8 cellular contexts compared by ENCODE assay signal in the genomic region with DNA sequence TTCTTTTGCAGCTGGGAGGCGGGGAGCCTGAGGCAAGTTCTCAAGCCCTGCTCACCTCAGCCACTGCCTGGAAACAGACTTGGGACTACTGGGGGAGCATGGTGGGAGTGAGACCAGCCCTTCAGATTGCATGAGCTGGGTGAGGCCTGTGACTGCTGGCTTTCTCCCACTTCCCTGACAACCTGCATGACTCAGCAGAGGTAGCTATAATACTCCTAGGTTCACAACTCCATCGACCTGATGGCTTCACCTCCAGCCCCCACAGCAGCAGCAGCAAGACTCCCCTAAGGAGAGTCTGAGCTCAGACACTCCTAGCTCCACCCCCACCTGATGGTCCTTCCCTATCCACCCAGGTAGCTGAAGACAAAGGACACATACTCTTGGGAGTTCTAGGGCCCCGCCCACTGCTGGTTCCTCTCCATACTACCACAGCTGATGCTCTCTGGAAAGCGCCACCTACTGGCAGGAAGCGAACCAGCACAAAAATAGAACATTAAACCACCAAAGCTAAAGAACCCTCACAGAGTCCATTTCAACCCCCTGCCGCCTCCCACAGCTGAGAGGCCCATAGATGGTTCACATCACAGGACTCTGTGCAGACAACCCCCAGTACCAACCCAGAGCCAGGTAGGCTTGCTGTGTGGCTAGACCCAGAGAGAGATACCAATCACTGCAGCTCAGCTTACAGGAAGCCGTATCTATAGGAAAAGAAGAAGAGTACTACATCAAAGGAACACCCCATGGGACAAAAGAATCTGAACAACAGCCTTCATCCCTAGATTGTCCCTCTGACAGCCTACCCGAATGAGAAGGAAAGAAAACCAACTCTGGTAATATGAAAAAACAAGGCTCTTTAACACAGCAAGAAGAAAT.
DNase-seq lines count a peak whose midpoint lies in the region; ATAC-seq and TF ChIP-seq lines count a peak whose summit lies in the region.

No MANE protein-coding gene starts in this region.

- H3K27me3 Mint-ChIP-seq in mesothelial cell of epicardium (ENCODE audit: low read depth) = no peaks in the 10 kb centered on the region

- H3K4me3 Mint-ChIP-seq in mesothelial cell of epicardium = no peak overlapping the region

- H3K4me1 ChIP-seq in body of pancreas = no peaks in the 10 kb centered on the region

- TF ChIP-seq POLR2A in body of pancreas (IDR thresholded peaks at IDR 0.05) = no peak

- no peaks in the 10 kb centered on the region for H3K4me1 Mint-ChIP-seq in mesothelial cell of epicardium

- no peak overlapping the region for H3K27ac ChIP-seq in body of pancreas

- H3K27me3 ChIP-seq in H7 (ENCODE audit: control insufficient read depth, insufficient read depth, low read length) = no peaks in the 10 kb centered on the region
- no peaks in the 10 kb centered on the region for H3K27me3 ChIP-seq in body of pancreas

- no peak overlapping the region for H3K27ac Mint-ChIP-seq in mesothelial cell of epicardium

- ATAC-seq in body of pancreas (no peak), HG02870 (IDR thresholded peaks at IDR 0.05; ENCODE audit: unreplicated experiment) (no peak)

- DNase-seq in A172 (ENCODE audit: low spot score) = peak; percentile 59
- DNase-seq in H7 = peak; percentile 13
- peak; percentile 61 to 62 for DNase-seq in SHP77 (lab: John Stamatoyannopoulos, UW)
- peak in 3 of 4 donors; percentile 19 to 31 (median 25) for DNase-seq in body of pancreas
- DNase-seq in mesothelial cell of epicardium (ENCODE audit: low spot score in 2 of 2, unreplicated experiment in 2 of 2) = no peak
- no peak for DNase-seq in mucosa of gallbladder (ENCODE audit: low spot score)
- no peak for DNase-seq in NCI-H1092 treated with DMSO at 0.1 percent for 48 hours (lab: John Stamatoyannopoulos, UW)

- H3K36me3 ChIP-seq in H7 (replicated peaks; ENCODE audit: control insufficient read depth, insufficient read depth, low read length) (no peaks in the 10 kb centered on the region; the same call in 1 of the 2 replicates), body of pancreas (replicated peaks in 1 of 2; ENCODE audit: insufficient read depth in 1 of 2, low read depth in 2 of 2) (no peaks in the 10 kb centered on the region)

- peaks cover 71% of the 10 kb centered on the region for H3K36me3 Mint-ChIP-seq in mesothelial cell of epicardium

- intact Hi-C loops in body of pancreas (cut with DNase I) = no loop called here

- H3K4me3 ChIP-seq in H7 (ENCODE audit: insufficient read depth, low read depth, low read length) (no peak overlapping the region), body of pancreas (no peak overlapping the region)

- WGBS in body of pancreas, 2 donors = 63 to 69% methylated on average over 8 of the region's 8 CpGs

- TF ChIP-seq CTCF in body of pancreas (IDR thresholded peaks at IDR 0.05) = peak in 2 of 7 experiments; percentile 18
- TF ChIP-seq CTCF in mesothelial cell of epicardium (IDR thresholded peaks at IDR 0.05; ENCODE audit: unreplicated experiment) = peak; percentile 36

- peaks cover 0 to 1% (median 0%) of the 10 kb centered on the region in 3 donors for H3K9me3 ChIP-seq in body of pancreas

- H3K9me3 Mint-ChIP-seq in mesothelial cell of epicardium = peaks cover 63% of the 10 kb centered on the region

Comparison
In these comparisons a context has a peak if more than half of its experiments do, and no peak if none do; other contexts are left out.
1. DNase-seq: peak in A172 (single experiment), H7 (single experiment), SHP77 (2 of 2) and body of pancreas (3 of 4); none in mesothelial cell of epicardium (0 of 2), mucosa of gallbladder (single experiment) and NCI-H1092 treated with DMSO at 0.1 percent for 48 hours (single experiment).